In genomic region chr17:77541995-77542394, GRCh38 we compare ENCODE assay signal across 16 cellular contexts.
DNase-seq lines count a peak whose midpoint lies in the region; ATAC-seq and TF ChIP-seq lines count a peak whose summit lies in the region.
"Had no signal": no experiment of that assay in that cellular context is flagged by ENCODE, and none has a peak within 500 bp of the region (broad histone marks: within the 10 kb centered on the region; RNA-seq: fewer than 3 reads in every experiment).

No MANE protein-coding gene starts in this region.

- H3K4me3 Mint-ChIP-seq in brain, result peak overlapping the region in 1 of 5 experiments; percentile 59
- H3K4me3 Mint-ChIP-seq: activated CD8-positive, alpha-beta T cell treated with anti-CD3 and anti-CD28 coated beads, Interleukin-2, amount 10 ng/mL, durations not matched to agents 7 days and 5 days; central memory CD8-positive, alpha-beta T cell; naive thymus-derived CD8-positive, alpha-beta T cell; stimulated activated naive CD8-positive, alpha-beta T cell treated with anti-CD3 and anti-CD28 coated beads, Interleukin-15, amount 100 ng/mL, for 72 hours had no signal

- peak overlapping the region in 3 of 5 experiments; percentile 82 to 96 (median 86) for H3K27ac Mint-ChIP-seq in brain
- H3K27ac Mint-ChIP-seq: activated CD8-positive, alpha-beta T cell treated with anti-CD3 and anti-CD28 coated beads, Interleukin-2, amount 10 ng/mL, durations not matched to agents 7 days and 5 days; naive thymus-derived CD8-positive, alpha-beta T cell had no signal

- DNase-seq in NCI-H2227 (lab: John Stamatoyannopoulos, UW; ENCODE audit: unreplicated experiment), result peak; percentile 21
- no peak for DNase-seq in NCI-H2227 treated with DMSO at 0.1 percent for 48 hours (lab: John Stamatoyannopoulos, UW)
- peak; percentile 37 for DNase-seq in left ventricle myocardium superior
- no peak for DNase-seq in uterus
- DNase-seq in mucosa of descending colon, result no peak
- DNase-seq in COLO829 (ENCODE audit: low spot score), result no peak
- DNase-seq: activated CD4-positive, CD25-positive, alpha-beta regulatory T cell treated with anti-CD3 and anti-CD28 coated beads, Interleukin-2, amount 50 U/mL, for 72 hours; COR-L47 had no signal

- no peaks in the 10 kb centered on the region for H3K27me3 ChIP-seq in uterus

- no peaks in the 10 kb centered on the region for H3K36me3 Mint-ChIP-seq in brain
- H3K36me3 Mint-ChIP-seq: naive thymus-derived CD8-positive, alpha-beta T cell had no signal

- H3K4me3 ChIP-seq in uterus (no peak overlapping the region), mucosa of descending colon (no peak overlapping the region)
- H3K4me3 ChIP-seq: pancreas had no signal

- H3K27ac ChIP-seq in uterus, result peak overlapping the region; percentile 17 to 55
- H3K27ac ChIP-seq: epithelial cell of prostate, pancreas had no signal

- H3K9me3 ChIP-seq in uterus, result no peaks in the 10 kb centered on the region
- H3K9me3 ChIP-seq in mucosa of descending colon, result no peaks in the 10 kb centered on the region
- H3K9me3 ChIP-seq: pancreas had no signal

- ATAC-seq in left ventricle myocardium superior, result peak; percentile 81
- ATAC-seq in mucosa of descending colon, result no peak
- no peak for ATAC-seq in HG03039 (IDR thresholded peaks at IDR 0.05; ENCODE audit: unreplicated experiment)

- intact Hi-C loops in left ventricle myocardium superior (cut with micrococcal nuclease) (loop anchor here (5.0 kb wide), 1 partner anchor 470 kb away; no protein-coding TSS in a partner anchor), uterus (cut with DNase I; ENCODE audit: low total_unique reads) (loop anchor here (5.0 kb wide), 1 partner anchor 470 kb away; no protein-coding TSS in a partner anchor), mucosa of descending colon (cut with DNase I, micrococcal nuclease) (loop anchor here (10.0 kb wide), 1 partner anchor 473 kb away; no protein-coding TSS in a partner anchor)

- H3K36me3 ChIP-seq in uterus, result no peaks in the 10 kb centered on the region
- no peaks in the 10 kb centered on the region for H3K36me3 ChIP-seq in mucosa of descending colon (ENCODE audit: low read depth)
- H3K36me3 ChIP-seq: pancreas had no signal

- no peak for TF ChIP-seq CTCF in brain (conservative IDR thresholded peaks at IDR 0.05)
- TF ChIP-seq CTCF in uterus (IDR thresholded peaks at IDR 0.05), result no peak
- TF ChIP-seq CTCF in mucosa of descending colon (IDR thresholded peaks at IDR 0.05), result no peak

- H3K4me1 ChIP-seq in uterus (peaks cover 0 to 3% of the 10 kb centered on the region in 2 donors), mucosa of descending colon (ENCODE audit: low read depth) (peaks cover 4% of the 10 kb centered on the region)
- H3K4me1 ChIP-seq: pancreas had no signal

- H3K9me3 Mint-ChIP-seq in brain, result peaks cover 0 to 19% (median 8%) of the 10 kb centered on the region in 5 experiments
- H3K9me3 Mint-ChIP-seq: central memory CD8-positive, alpha-beta T cell; naive thymus-derived CD8-positive, alpha-beta T cell; stimulated activated naive CD8-positive, alpha-beta T cell treated with anti-CD3 and anti-CD28 coated beads, Interleukin-15, amount 100 ng/mL, for 72 hours had no signal

- no peak for TF ChIP-seq POLR2A in uterus (IDR thresholded peaks at IDR 0.05)

- H3K27me3 Mint-ChIP-seq in brain, result peaks cover 7% of the 10 kb centered on the region
- H3K27me3 Mint-ChIP-seq: stimulated activated naive CD8-positive, alpha-beta T cell treated with anti-CD3 and anti-CD28 coated beads, Interleukin-15, amount 100 ng/mL, for 72 hours had no signal

- peaks cover 83% of the 10 kb centered on the region for H3K4me1 Mint-ChIP-seq in brain
- H3K4me1 Mint-ChIP-seq: central memory CD8-positive, alpha-beta T cell had no signal

Comparison
In these comparisons a context has a peak if more than half of its experiments do, and no peak if none do; other contexts are left out.
1. DNase-seq: peak in NCI-H2227 (single experiment) and left ventricle myocardium superior (single experiment); none in NCI-H2227 treated with DMSO at 0.1 percent for 48 hours (single experiment), uterus (0 of 2), mucosa of descending colon (0 of 3) and COLO829 (single experiment).